1 cellular context compared by ENCODE assay signal in the genomic region with DNA sequence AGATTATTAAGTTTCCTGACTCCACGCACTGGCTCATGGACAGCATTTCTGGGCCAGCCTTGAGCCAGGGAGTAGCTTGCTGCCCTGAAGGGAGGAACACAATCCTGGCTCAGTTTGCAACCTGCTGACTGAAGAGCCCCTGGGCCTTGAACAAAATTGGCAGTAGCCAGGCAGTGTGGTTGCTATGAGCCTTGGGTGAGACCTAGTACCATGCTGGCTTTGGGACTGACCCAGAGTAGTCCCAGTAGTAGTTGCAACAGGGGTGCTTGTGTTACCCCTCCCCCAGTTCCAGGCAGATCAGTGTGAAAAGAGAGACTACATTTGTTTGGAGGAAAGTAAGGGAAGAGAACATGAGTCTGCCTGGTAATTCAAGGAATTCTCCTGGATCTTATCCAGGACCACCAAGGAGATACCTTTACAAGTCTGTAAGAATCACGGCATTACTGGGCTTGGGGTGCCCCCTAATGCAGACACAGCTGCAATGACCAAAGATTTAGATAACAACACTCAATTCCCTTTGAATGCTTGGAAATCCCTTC.
TF ChIP-seq lines count a peak whose summit lies in the region.

No MANE protein-coding gene starts in this region.

TF ChIP-seq in GM23338, 12 proteins besides CTCF, POLR2A, EP300 and RAD21 (continued from another document):
- TF ChIP-seq, protein P1, sequence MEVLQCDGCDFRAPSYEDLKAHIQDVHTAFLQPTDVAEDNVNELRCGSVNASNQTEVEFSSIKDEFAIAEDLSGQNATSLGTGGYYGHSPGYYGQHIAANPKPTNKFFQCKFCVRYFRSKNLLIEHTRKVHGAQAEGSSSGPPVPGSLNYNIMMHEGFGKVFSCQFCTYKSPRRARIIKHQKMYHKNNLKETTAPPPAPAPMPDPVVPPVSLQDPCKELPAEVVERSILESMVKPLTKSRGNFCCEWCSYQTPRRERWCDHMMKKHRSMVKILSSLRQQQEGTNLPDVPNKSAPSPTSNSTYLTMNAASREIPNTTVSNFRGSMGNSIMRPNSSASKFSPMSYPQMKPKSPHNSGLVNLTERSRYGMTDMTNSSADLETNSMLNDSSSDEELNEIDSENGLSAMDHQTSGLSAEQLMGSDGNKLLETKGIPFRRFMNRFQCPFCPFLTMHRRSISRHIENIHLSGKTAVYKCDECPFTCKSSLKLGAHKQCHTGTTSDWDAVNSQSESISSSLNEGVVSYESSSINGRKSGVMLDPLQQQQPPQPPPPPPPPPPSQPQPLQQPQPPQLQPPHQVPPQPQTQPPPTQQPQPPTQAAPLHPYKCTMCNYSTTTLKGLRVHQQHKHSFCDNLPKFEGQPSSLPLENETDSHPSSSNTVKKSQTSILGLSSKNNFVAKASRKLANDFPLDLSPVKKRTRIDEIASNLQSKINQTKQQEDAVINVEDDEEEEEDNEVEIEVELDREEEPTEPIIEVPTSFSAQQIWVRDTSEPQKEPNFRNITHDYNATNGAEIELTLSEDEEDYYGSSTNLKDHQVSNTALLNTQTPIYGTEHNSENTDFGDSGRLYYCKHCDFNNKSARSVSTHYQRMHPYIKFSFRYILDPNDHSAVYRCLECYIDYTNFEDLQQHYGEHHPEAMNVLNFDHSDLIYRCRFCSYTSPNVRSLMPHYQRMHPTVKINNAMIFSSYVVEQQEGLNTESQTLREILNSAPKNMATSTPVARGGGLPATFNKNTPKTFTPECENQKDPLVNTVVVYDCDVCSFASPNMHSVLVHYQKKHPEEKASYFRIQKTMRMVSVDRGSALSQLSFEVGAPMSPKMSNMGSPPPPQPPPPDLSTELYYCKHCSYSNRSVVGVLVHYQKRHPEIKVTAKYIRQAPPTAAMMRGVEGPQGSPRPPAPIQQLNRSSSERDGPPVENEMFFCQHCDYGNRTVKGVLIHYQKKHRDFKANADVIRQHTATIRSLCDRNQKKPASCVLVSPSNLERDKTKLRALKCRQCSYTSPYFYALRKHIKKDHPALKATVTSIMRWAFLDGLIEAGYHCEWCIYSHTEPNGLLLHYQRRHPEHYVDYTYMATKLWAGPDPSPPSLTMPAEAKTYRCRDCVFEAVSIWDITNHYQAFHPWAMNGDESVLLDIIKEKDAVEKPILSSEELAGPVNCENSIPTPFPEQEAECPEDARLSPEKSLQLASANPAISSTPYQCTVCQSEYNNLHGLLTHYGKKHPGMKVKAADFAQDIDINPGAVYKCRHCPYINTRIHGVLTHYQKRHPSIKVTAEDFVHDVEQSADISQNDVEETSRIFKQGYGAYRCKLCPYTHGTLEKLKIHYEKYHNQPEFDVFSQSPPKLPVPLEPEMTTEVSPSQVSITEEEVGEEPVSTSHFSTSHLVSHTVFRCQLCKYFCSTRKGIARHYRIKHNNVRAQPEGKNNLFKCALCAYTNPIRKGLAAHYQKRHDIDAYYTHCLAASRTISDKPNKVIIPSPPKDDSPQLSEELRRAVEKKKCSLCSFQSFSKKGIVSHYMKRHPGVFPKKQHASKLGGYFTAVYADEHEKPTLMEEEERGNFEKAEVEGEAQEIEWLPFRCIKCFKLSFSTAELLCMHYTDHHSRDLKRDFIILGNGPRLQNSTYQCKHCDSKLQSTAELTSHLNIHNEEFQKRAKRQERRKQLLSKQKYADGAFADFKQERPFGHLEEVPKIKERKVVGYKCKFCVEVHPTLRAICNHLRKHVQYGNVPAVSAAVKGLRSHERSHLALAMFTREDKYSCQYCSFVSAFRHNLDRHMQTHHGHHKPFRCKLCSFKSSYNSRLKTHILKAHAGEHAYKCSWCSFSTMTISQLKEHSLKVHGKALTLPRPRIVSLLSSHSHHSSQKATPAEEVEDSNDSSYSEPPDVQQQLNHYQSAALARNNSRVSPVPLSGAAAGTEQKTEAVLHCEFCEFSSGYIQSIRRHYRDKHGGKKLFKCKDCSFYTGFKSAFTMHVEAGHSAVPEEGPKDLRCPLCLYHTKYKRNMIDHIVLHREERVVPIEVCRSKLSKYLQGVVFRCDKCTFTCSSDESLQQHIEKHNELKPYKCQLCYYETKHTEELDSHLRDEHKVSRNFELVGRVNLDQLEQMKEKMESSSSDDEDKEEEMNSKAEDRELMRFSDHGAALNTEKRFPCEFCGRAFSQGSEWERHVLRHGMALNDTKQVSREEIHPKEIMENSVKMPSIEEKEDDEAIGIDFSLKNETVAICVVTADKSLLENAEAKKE (CRISPR knock-in tag; IDR thresholded peaks at IDR 0.05): no peak
